Comparison of ENCODE assay signal across 30 cellular contexts in the genomic region with DNA sequence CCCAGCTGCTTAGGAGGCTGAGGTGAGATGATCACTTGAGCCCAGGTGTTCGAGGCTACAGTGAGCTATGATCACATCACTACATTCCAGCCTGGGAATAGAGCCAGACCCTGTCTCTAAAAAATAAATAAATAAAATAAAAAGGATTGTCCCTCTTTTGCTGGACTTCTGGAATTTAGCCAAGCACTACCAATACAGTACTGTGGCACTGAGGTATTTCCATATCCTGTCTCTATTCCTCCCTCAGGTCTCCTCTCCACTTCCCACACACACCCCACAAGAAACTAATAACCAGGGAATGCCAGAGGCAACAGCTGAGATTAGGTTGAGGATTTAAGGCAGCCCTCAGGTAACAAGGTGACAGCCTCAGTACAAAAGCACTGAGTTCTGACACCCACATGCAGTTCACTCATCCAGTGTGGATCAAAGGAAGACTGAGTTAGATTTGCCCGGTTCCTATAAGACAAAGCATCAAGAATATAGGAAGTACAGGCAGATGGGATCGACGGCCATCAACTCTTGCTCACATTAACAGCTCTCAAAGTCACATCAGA. TPM values are rescaled to one million over a fixed set of nuclear protein-coding genes. Genes with fewer than 3 reads are reported as not detected.
DNase-seq lines count a peak whose midpoint lies in the region; ATAC-seq and TF ChIP-seq lines count a peak whose summit lies in the region.
"Had no signal": no experiment of that assay in that cellular context is flagged by ENCODE, and none has a peak within 500 bp of the region (broad histone marks: within the 10 kb centered on the region; RNA-seq: fewer than 3 reads in every experiment).

No MANE protein-coding gene starts in this region.

- H3K79me2 ChIP-seq in GM23338 (replicated peaks; ENCODE audit: insufficient read depth), result peaks cover 2% of the 10 kb centered on the region; the same call in 1 of the 2 replicates

- peaks cover 13% of the 10 kb centered on the region for H3K4me1 Mint-ChIP-seq in Caco-2 (ENCODE audit: low read depth, unreplicated experiment)
- H3K4me1 Mint-ChIP-seq in GM23338, result peaks cover 32% of the 10 kb centered on the region
- H3K4me1 Mint-ChIP-seq in CD14-positive monocyte, result peaks cover 9% of the 10 kb centered on the region
- H3K4me1 Mint-ChIP-seq in activated T-helper 17 cell treated with anti-CD3 and anti-CD28 coated beads, Interleukin-2, amount 50 U/mL, for 72 hours, result peaks cover 5% of the 10 kb centered on the region

- no peak for TF ChIP-seq CTCF in Caco-2 (IDR thresholded peaks at IDR 0.05; ENCODE audit: insufficient read depth in 1 of 2, low read depth in 1 of 2, low read length in 1 of 2, severe bottlenecking in 1 of 2, unreplicated experiment in 1 of 2)
- no peak for TF ChIP-seq CTCF in GM23338 (conservative IDR thresholded peaks at IDR 0.05; ENCODE audit: low read depth in 2 of 2)
- no peak for TF ChIP-seq CTCF in dorsolateral prefrontal cortex (IDR thresholded peaks at IDR 0.05 in 54 of 56, conservative IDR thresholded peaks at IDR 0.05 in 2 of 56; ENCODE audit: low read depth in 1 of 56, partially characterized antibody in 56 of 56)
- no peak for TF ChIP-seq CTCF in CD14-positive monocyte (IDR thresholded peaks at IDR 0.05)

- H3K4me3 Mint-ChIP-seq in Caco-2 (ENCODE audit: unreplicated experiment) (no peak overlapping the region), GM23338 (no peak overlapping the region; the same call in 2 of the 3 replicates), CD14-positive monocyte (no peak overlapping the region)
- no peak overlapping the region for H3K4me3 Mint-ChIP-seq in activated T-helper 17 cell treated with anti-CD3 and anti-CD28 coated beads, Interleukin-2, amount 50 U/mL, for 72 hours
- H3K4me3 Mint-ChIP-seq: activated CD4-positive, alpha-beta memory T cell treated with anti-CD3 and anti-CD28 coated beads for 36 hours; HFFc6; naive thymus-derived CD8-positive, alpha-beta T cell; T-helper 17 cell had no signal

- H3K27ac Mint-ChIP-seq in Caco-2 (ENCODE audit: unreplicated experiment), result peak overlapping the region; percentile 29
- H3K27ac Mint-ChIP-seq in GM23338, result no peak overlapping the region
- no peak overlapping the region for H3K27ac Mint-ChIP-seq in CD14-positive monocyte
- no peak overlapping the region for H3K27ac Mint-ChIP-seq in activated T-helper 17 cell treated with anti-CD3 and anti-CD28 coated beads, Interleukin-2, amount 50 U/mL, for 72 hours
- H3K27ac Mint-ChIP-seq: activated CD4-positive, alpha-beta memory T cell treated with anti-CD3 and anti-CD28 coated beads for 36 hours; activated naive CD4-positive, alpha-beta T cell treated with anti-CD3 and anti-CD28 coated beads, Interleukin-2, amount 50 U/mL, for 72 hours; HFFc6; naive thymus-derived CD8-positive, alpha-beta T cell; T-helper 17 cell had no signal

- no peaks in the 10 kb centered on the region for H3K27me3 Mint-ChIP-seq in Caco-2 (ENCODE audit: insufficient read depth, unreplicated experiment)
- peaks cover 7% of the 10 kb centered on the region for H3K27me3 Mint-ChIP-seq in GM23338 (ENCODE audit: insufficient read depth, low read depth, poor library complexity)
- peaks cover 0 to 7% (median 4%) of the 10 kb centered on the region in 3 donors for H3K27me3 Mint-ChIP-seq in CD14-positive monocyte (ENCODE audit: low read depth in 3 of 3)
- H3K27me3 Mint-ChIP-seq in activated T-helper 17 cell treated with anti-CD3 and anti-CD28 coated beads, Interleukin-2, amount 50 U/mL, for 72 hours, result no peaks in the 10 kb centered on the region
- H3K27me3 Mint-ChIP-seq: activated CD4-positive, alpha-beta memory T cell treated with anti-CD3 and anti-CD28 coated beads for 36 hours; naive thymus-derived CD8-positive, alpha-beta T cell; T-helper 17 cell had no signal

- peaks cover 12% of the 10 kb centered on the region; the same call in 1 of the 2 replicates for H3F3A ChIP-seq in GM23338 (replicated peaks; ENCODE audit: low read depth)

- H3K4me2 ChIP-seq in GM23338, result peak overlapping the region; percentile 44; the same call in 1 of the 2 replicates

- H3K27ac ChIP-seq in GM23338 (ENCODE audit: low read depth) (no peak overlapping the region), dorsolateral prefrontal cortex (peak overlapping the region in 9 of 59 donors; percentile 8 to 51 (median 25))
- H3K27ac ChIP-seq: brain microvascular endothelial cell, heart right ventricle, psoas muscle, transverse colon had no signal

- intact Hi-C loops in Caco-2 (cut with micrococcal nuclease; ENCODE audit: unreplicated experiment) (no loop called here), dorsolateral prefrontal cortex (cut with DNase I) (loop anchor here in 1 of 2 donors (10.0 kb wide), 1 partner anchor 64 kb away; no protein-coding TSS in a partner anchor), CD14-positive monocyte (cut with micrococcal nuclease) (loop anchor here in 1 of 2 donors (10.0 kb wide), 1 partner anchor 74 kb away; no protein-coding TSS in a partner anchor)

- ATAC-seq in GM23338, result no peak
- ATAC-seq in activated T-helper 17 cell treated with anti-CD3 and anti-CD28 coated beads, Interleukin-2, amount 50 U/mL, for 72 hours (replicated peaks), result no peak
- ATAC-seq: activated naive CD4-positive, alpha-beta T cell treated with anti-CD3 and anti-CD28 coated beads, Interleukin-2, amount 50 U/mL, for 72 hours; heart right ventricle; naive thymus-derived CD8-positive, alpha-beta T cell; Panc1; psoas muscle; T-helper 17 cell had no signal

- H3K4me1 ChIP-seq in Caco-2 (peaks cover 5% of the 10 kb centered on the region; the same call in 1 of the 2 replicates), GM23338 (ENCODE audit: insufficient read depth) (peaks cover 33% of the 10 kb centered on the region)
- H3K4me1 ChIP-seq: psoas muscle had no signal

- BruUV-seq in Caco-2 (replicated peaks; lab: Mats Ljungman, UMichigan), result no TSS peak

- DNase-seq in Caco-2, result no peak
- no peak for DNase-seq in GM23338 (ENCODE audit: low spot score)
- DNase-seq in NCI-H2196 treated with DMSO at 0.1 percent for 48 hours (lab: John Stamatoyannopoulos, UW; ENCODE audit: unreplicated experiment), result peak; percentile 37
- DNase-seq in kidney tubule cell (ENCODE audit: low spot score), result peak; percentile 20
- no peak for DNase-seq in dorsolateral prefrontal cortex
- DNase-seq in NCI-H187 treated with DMSO at 0.1 percent for 48 hours (lab: John Stamatoyannopoulos, UW), result no peak
- DNase-seq in CD14-positive monocyte (ENCODE audit: low spot score), result no peak
- DNase-seq: activated CD4-positive, alpha-beta memory T cell treated with anti-CD3 and anti-CD28 coated beads for 36 hours; activated CD4-positive, alpha-beta T cell treated with anti-CD3 and anti-CD28 coated beads for 1 hour; activated CD8-positive, alpha-beta memory T cell treated with anti-CD3 and anti-CD28 coated beads, Interleukin-2, amount 50 U/mL, for 4 hours; amygdala; brain microvascular endothelial cell; cerebellar nuclear complex; dermis blood vessel endothelial cell; DND-41; foreskin melanocyte; heart right ventricle; HFFc6; MG63; naive thymus-derived CD8-positive, alpha-beta T cell; NCI-H1436 treated with DMSO at 0.1 percent for 48 hours; NCI-H526 treated with DMSO at 0.1 percent for 48 hours; psoas muscle; Right ventricle myocardium superior; stimulated activated CD4-positive, alpha-beta T cell treated with anti-CD3 and anti-CD28 coated beads, Interleukin-4, amount 100 ng/mL, for 24 hours; T-helper 17 cell; transverse colon had no signal

- no peak overlapping the region for H2AFZ ChIP-seq in GM23338

- CTCF ChIA-PET in Caco-2 (lab: Charles Lee), result no interaction called here

- no peaks in the 10 kb centered on the region for H4K20me1 ChIP-seq in GM23338 (replicated peaks; ENCODE audit: insufficient read depth)

- no peaks in the 10 kb centered on the region for H3K9me2 ChIP-seq in GM23338 (ENCODE audit: insufficient read depth)

- H3K9me3 ChIP-seq in Caco-2, result no peaks in the 10 kb centered on the region
- H3K9me3 ChIP-seq: heart right ventricle, MG63, psoas muscle, transverse colon had no signal

- H3K27me3 ChIP-seq in Caco-2 (replicated peaks; ENCODE audit: control insufficient read depth, insufficient read depth, low read length), result no peaks in the 10 kb centered on the region
- H3K27me3 ChIP-seq in GM23338 (ENCODE audit: insufficient read depth), result no peaks in the 10 kb centered on the region
- no peaks in the 10 kb centered on the region for H3K27me3 ChIP-seq in dorsolateral prefrontal cortex
- H3K27me3 ChIP-seq: brain microvascular endothelial cell, heart right ventricle, MG63, transverse colon had no signal

- no peaks in the 10 kb centered on the region for H3K36me3 ChIP-seq in Caco-2 (ENCODE audit: control insufficient read depth, insufficient read depth, low read length)
- H3K36me3 ChIP-seq in GM23338 (ENCODE audit: insufficient read depth), result no peaks in the 10 kb centered on the region
- H3K36me3 ChIP-seq: brain microvascular endothelial cell, heart right ventricle, MG63, transverse colon had no signal

- H3K36me3 Mint-ChIP-seq in Caco-2 (ENCODE audit: insufficient read depth, unreplicated experiment) (peaks cover 12% of the 10 kb centered on the region), GM23338 (ENCODE audit: low read depth) (no peaks in the 10 kb centered on the region; the same call in 2 of the 3 replicates), CD14-positive monocyte (no peaks in the 10 kb centered on the region)
- peaks cover 7% of the 10 kb centered on the region for H3K36me3 Mint-ChIP-seq in activated T-helper 17 cell treated with anti-CD3 and anti-CD28 coated beads, Interleukin-2, amount 50 U/mL, for 72 hours (ENCODE audit: low read depth)
- H3K36me3 Mint-ChIP-seq: naive thymus-derived CD8-positive, alpha-beta T cell had no signal

- POLR2A ChIA-PET in Caco-2 (lab: Charles Lee), result no interaction called here

- H3K9me3 Mint-ChIP-seq in Caco-2 (ENCODE audit: unreplicated experiment), result no peaks in the 10 kb centered on the region
- H3K9me3 Mint-ChIP-seq in GM23338, result no peaks in the 10 kb centered on the region
- no peaks in the 10 kb centered on the region for H3K9me3 Mint-ChIP-seq in CD14-positive monocyte
- H3K9me3 Mint-ChIP-seq in activated T-helper 17 cell treated with anti-CD3 and anti-CD28 coated beads, Interleukin-2, amount 50 U/mL, for 72 hours, result no peaks in the 10 kb centered on the region
- H3K9me3 Mint-ChIP-seq: activated CD4-positive, alpha-beta memory T cell treated with anti-CD3 and anti-CD28 coated beads for 36 hours; activated naive CD4-positive, alpha-beta T cell treated with anti-CD3 and anti-CD28 coated beads, Interleukin-2, amount 50 U/mL, for 72 hours; HFFc6; naive thymus-derived CD8-positive, alpha-beta T cell had no signal

- H3K4me3 ChIP-seq in Caco-2 (ENCODE audit: low read depth, low read length), result no peak overlapping the region
- H3K4me3 ChIP-seq in GM23338, result peak overlapping the region; percentile 23; the same call in 1 of the 2 replicates
- H3K4me3 ChIP-seq in dorsolateral prefrontal cortex, result no peak overlapping the region
- H3K4me3 ChIP-seq: heart right ventricle, MG63, psoas muscle, transverse colon had no signal

TF ChIP-seq in GM23338, 12 proteins besides CTCF, POLR2A, EP300 and RAD21 (continues in another document):
- no peak for TF ChIP-seq EZH2phosphoT487 (IDR thresholded peaks at IDR 0.05; ENCODE audit: unreplicated experiment)

RNA-seq across cellular contexts. Expression of a gene that starts 4.5 kb away (rescaled TPM):
- total RNA-seq in Caco-2 (2022), result 109 and 114 TPM in 2 replicates
- 75.3 and 82.0 TPM in 2 replicates for total RNA-seq in GM23338 (2014; rRNA removed; shearing (Covaris generic))
- 15.9 and 18.5 TPM in 2 replicates for polyA plus RNA-seq in GM23338 (2016; fragmentation: Nextera tagmentation; extraction: Ambion mirVana)
- total RNA-seq in dorsolateral prefrontal cortex, result 10 to 100 TPM; 19.2 to 62.5 (median 34.1) TPM
- polyA plus RNA-seq in CD14-positive monocyte, result 10 to 100 TPM; 11.2 to 16.9 TPM
- 10 to 100 TPM; 46.9 to 72.6 TPM for total RNA-seq in activated T-helper 17 cell treated with anti-CD3 and anti-CD28 coated beads, Interleukin-2, amount 50 U/mL, for 72 hours

Comparison
In these comparisons a context has a peak if more than half of its experiments do, and no peak if none do; other contexts are left out.
1. DNase-seq: peak in NCI-H2196 treated with DMSO at 0.1 percent for 48 hours (single experiment) and kidney tubule cell (single experiment); none in Caco-2 (0 of 2), GM23338 (single experiment), dorsolateral prefrontal cortex (0 of 10), NCI-H187 treated with DMSO at 0.1 percent for 48 hours (single experiment) and CD14-positive monocyte (single experiment).